2 cellular contexts compared by ENCODE assay signal in the genomic region with DNA sequence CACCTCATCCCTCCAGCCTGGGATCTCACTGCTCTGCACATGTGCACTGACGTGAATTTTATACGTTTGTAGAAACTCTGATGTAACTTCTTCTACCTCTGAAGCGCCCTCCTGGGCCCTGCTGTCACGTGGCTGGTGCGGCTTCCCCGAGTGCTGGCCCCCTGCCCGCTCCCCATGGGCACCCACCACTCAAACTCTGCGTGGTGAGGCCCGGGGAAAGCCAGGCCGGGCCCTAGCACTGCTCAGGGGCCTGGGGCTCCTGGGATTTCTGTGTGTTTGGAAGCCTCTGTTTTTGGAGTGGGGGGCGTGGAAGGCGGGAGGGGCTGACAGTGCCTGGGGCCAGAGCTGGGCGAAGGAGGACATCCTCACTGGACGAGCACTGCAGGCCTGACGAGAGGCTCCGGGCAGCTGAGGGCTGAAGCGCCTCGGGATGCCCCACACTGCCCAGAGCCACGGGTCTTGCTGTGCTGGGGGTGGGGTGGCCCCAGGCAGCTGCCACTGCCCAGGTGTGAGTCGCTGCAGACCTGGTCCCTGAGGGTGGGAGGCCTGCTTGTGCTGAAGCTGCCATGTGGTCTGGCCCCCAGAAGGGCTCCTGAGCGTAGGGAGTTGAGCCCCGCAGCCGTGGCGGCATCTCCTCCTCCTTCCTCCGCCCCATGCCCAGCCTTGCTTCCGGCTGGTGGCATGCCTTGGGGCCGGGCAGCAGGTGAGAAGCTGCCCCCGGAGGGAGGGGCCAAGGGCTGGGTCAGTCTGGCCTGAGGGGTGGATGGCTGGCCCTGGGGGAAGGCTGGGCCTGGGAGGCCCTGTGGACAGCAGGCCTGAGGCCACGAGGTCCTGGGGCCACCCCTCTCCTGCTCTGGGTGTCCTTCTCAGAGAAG.
TF ChIP-seq lines count a peak whose summit lies in the region.

No MANE protein-coding gene starts in this region.

TF ChIP-seq in SK-N-SH, 30 proteins besides CTCF, POLR2A, EP300 and RAD21:
- TF ChIP-seq, protein P1, sequence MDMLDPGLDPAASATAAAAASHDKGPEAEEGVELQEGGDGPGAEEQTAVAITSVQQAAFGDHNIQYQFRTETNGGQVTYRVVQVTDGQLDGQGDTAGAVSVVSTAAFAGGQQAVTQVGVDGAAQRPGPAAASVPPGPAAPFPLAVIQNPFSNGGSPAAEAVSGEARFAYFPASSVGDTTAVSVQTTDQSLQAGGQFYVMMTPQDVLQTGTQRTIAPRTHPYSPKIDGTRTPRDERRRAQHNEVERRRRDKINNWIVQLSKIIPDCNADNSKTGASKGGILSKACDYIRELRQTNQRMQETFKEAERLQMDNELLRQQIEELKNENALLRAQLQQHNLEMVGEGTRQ (IDR thresholded peaks at IDR 0.05; ENCODE audit: borderline replicate concordance, low read depth, low read length) = no peak
- no peak for TF ChIP-seq RFX5 (IDR thresholded peaks at IDR 0.05; ENCODE audit: low read length)
- TF ChIP-seq, protein P2, sequence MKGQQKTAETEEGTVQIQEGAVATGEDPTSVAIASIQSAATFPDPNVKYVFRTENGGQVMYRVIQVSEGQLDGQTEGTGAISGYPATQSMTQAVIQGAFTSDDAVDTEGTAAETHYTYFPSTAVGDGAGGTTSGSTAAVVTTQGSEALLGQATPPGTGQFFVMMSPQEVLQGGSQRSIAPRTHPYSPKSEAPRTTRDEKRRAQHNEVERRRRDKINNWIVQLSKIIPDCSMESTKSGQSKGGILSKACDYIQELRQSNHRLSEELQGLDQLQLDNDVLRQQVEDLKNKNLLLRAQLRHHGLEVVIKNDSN (IDR thresholded peaks at IDR 0.05; ENCODE audit: borderline replicate concordance, low read depth) = no peak
- TF ChIP-seq NRF1 (IDR thresholded peaks at IDR 0.05; ENCODE audit: low read depth, low read length) = no peak
- TF ChIP-seq ELF1 (IDR thresholded peaks at IDR 0.05) = no peak

TF ChIP-seq in SK-N-SH treated with all-trans-retinoic acid at 6 μM for 48 hours, 23 proteins besides CTCF, POLR2A, EP300 and RAD21:
- TF ChIP-seq TOX (CRISPR knock-in tag; IDR thresholded peaks at IDR 0.05; ENCODE audit: borderline replicate concordance) (no peak), GLIS3 (CRISPR knock-in tag; IDR thresholded peaks at IDR 0.05) (no peak), RARB (CRISPR knock-in tag; IDR thresholded peaks at IDR 0.05) (no peak), BACH2 (CRISPR knock-in tag; IDR thresholded peaks at IDR 0.05; ENCODE audit: borderline replicate concordance) (no peak), ISL1 (CRISPR knock-in tag; IDR thresholded peaks at IDR 0.05) (no peak), ZC3H10 (CRISPR knock-in tag; IDR thresholded peaks at IDR 0.05) (no peak), TCF4 (CRISPR knock-in tag; IDR thresholded peaks at IDR 0.05; ENCODE audit: borderline replicate concordance) (no peak), CSDC2 (CRISPR knock-in tag; IDR thresholded peaks at IDR 0.05) (no peak), ZFP3 (CRISPR knock-in tag; IDR thresholded peaks at IDR 0.05) (no peak), PPARA (CRISPR knock-in tag; IDR thresholded peaks at IDR 0.05; ENCODE audit: borderline replicate concordance) (no peak), SNAI2 (CRISPR knock-in tag; IDR thresholded peaks at IDR 0.05) (no peak)
- TF ChIP-seq, protein P3, sequence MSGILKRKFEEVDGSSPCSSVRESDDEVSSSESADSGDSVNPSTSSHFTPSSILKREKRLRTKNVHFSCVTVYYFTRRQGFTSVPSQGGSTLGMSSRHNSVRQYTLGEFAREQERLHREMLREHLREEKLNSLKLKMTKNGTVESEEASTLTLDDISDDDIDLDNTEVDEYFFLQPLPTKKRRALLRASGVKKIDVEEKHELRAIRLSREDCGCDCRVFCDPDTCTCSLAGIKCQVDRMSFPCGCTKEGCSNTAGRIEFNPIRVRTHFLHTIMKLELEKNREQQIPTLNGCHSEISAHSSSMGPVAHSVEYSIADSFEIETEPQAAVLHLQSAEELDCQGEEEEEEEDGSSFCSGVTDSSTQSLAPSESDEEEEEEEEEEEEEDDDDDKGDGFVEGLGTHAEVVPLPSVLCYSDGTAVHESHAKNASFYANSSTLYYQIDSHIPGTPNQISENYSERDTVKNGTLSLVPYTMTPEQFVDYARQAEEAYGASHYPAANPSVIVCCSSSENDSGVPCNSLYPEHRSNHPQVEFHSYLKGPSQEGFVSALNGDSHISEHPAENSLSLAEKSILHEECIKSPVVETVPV (CRISPR knock-in tag; IDR thresholded peaks at IDR 0.05) = no peak
- TF ChIP-seq, protein P4, sequence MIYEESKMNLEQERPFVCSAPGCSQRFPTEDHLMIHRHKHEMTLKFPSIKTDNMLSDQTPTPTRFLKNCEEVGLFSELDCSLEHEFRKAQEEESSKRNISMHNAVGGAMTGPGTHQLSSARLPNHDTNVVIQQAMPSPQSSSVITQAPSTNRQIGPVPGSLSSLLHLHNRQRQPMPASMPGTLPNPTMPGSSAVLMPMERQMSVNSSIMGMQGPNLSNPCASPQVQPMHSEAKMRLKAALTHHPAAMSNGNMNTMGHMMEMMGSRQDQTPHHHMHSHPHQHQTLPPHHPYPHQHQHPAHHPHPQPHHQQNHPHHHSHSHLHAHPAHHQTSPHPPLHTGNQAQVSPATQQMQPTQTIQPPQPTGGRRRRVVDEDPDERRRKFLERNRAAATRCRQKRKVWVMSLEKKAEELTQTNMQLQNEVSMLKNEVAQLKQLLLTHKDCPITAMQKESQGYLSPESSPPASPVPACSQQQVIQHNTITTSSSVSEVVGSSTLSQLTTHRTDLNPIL (CRISPR knock-in tag; IDR thresholded peaks at IDR 0.05; ENCODE audit: low read depth) = no peak
- TF ChIP-seq, protein P5, sequence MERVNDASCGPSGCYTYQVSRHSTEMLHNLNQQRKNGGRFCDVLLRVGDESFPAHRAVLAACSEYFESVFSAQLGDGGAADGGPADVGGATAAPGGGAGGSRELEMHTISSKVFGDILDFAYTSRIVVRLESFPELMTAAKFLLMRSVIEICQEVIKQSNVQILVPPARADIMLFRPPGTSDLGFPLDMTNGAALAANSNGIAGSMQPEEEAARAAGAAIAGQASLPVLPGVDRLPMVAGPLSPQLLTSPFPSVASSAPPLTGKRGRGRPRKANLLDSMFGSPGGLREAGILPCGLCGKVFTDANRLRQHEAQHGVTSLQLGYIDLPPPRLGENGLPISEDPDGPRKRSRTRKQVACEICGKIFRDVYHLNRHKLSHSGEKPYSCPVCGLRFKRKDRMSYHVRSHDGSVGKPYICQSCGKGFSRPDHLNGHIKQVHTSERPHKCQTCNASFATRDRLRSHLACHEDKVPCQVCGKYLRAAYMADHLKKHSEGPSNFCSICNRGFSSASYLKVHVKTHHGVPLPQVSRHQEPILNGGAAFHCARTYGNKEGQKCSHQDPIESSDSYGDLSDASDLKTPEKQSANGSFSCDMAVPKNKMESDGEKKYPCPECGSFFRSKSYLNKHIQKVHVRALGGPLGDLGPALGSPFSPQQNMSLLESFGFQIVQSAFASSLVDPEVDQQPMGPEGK (CRISPR knock-in tag; IDR thresholded peaks at IDR 0.05; ENCODE audit: borderline replicate concordance) = no peak
- TF ChIP-seq, protein P6, sequence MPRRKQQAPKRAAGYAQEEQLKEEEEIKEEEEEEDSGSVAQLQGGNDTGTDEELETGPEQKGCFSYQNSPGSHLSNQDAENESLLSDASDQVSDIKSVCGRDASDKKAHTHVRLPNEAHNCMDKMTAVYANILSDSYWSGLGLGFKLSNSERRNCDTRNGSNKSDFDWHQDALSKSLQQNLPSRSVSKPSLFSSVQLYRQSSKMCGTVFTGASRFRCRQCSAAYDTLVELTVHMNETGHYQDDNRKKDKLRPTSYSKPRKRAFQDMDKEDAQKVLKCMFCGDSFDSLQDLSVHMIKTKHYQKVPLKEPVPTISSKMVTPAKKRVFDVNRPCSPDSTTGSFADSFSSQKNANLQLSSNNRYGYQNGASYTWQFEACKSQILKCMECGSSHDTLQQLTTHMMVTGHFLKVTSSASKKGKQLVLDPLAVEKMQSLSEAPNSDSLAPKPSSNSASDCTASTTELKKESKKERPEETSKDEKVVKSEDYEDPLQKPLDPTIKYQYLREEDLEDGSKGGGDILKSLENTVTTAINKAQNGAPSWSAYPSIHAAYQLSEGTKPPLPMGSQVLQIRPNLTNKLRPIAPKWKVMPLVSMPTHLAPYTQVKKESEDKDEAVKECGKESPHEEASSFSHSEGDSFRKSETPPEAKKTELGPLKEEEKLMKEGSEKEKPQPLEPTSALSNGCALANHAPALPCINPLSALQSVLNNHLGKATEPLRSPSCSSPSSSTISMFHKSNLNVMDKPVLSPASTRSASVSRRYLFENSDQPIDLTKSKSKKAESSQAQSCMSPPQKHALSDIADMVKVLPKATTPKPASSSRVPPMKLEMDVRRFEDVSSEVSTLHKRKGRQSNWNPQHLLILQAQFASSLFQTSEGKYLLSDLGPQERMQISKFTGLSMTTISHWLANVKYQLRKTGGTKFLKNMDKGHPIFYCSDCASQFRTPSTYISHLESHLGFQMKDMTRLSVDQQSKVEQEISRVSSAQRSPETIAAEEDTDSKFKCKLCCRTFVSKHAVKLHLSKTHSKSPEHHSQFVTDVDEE (CRISPR knock-in tag; IDR thresholded peaks at IDR 0.05) = no peak
